Comparison of ENCODE assay signal across 8 cellular contexts in genomic region chr22:41682033-41682807, GRCh38. TPM values are rescaled to one million over a fixed set of nuclear protein-coding genes. Genes with fewer than 3 reads are reported as not detected.
A peak's percentile ranks its signal among the peaks of the same experiment; 100 is the strongest.
DNase-seq lines count a peak whose midpoint lies in the region; ATAC-seq and TF ChIP-seq lines count a peak whose summit lies in the region.

No MANE protein-coding gene starts in this region.

- peak overlapping the region; percentile 80 for H3K4me3 ChIP-seq in choroid plexus epithelial cell (ENCODE audit: low read depth, low read length)

- H3K27me3 ChIP-seq in layer of hippocampus (ENCODE audit: control insufficient read depth, insufficient read depth, low read length), result no peaks in the 10 kb centered on the region

- ATAC-seq in activated CD4-positive, alpha-beta T cell treated with anti-CD3 and anti-CD28 coated beads for 36 hours, result peak; percentile 89

- peak; percentile 90 for DNase-seq in D341Med (ENCODE audit: low spot score)
- peak; percentile 74 for DNase-seq in HCEC 1CT
- peak; percentile 77 for DNase-seq in NCI-H2171 treated with DMSO at 0.1 percent for 48 hours (lab: John Stamatoyannopoulos, UW)
- DNase-seq in activated CD4-positive, alpha-beta T cell treated with anti-CD3 and anti-CD28 coated beads for 36 hours, result peak; percentile 89
- peak; percentile 92 for DNase-seq in choroid plexus epithelial cell (ENCODE audit: low read depth)
- DNase-seq in stimulated activated CD4-positive, alpha-beta T cell treated with anti-CD3 and anti-CD28 coated beads, Interleukin-15, amount 100 ng/mL, for 24 hours, result peak; percentile 86
- DNase-seq in COLO668 (lab: John Stamatoyannopoulos, UW; ENCODE audit: unreplicated experiment), result no peak

- H3K27ac Mint-ChIP-seq in activated CD4-positive, alpha-beta T cell treated with anti-CD3 and anti-CD28 coated beads for 36 hours, result peak overlapping the region; percentile 97

- peak overlapping the region; percentile 99 for H3K4me3 Mint-ChIP-seq in activated CD4-positive, alpha-beta T cell treated with anti-CD3 and anti-CD28 coated beads for 36 hours

- no peaks in the 10 kb centered on the region for H3K9me3 Mint-ChIP-seq in activated CD4-positive, alpha-beta T cell treated with anti-CD3 and anti-CD28 coated beads for 36 hours (ENCODE audit: low read depth)

- intact Hi-C loops in activated CD4-positive, alpha-beta T cell treated with anti-CD3 and anti-CD28 coated beads for 36 hours (cut with DNase I, micrococcal nuclease), result loop anchor here in 1 of 2 experiments (1.0 kb wide), 1 partner anchor 61 kb away; the partner anchor contains the start of genes DESI1 and XRCC6

- CTCF ChIA-PET in activated CD4-positive, alpha-beta T cell treated with anti-CD3 and anti-CD28 coated beads for 36 hours (lab: Charles Lee), result interaction anchor here (0.7 to 1.5 kb wide), 3 partner anchors 15 to 326 kb away, joined by 3 to 5 read pairs (median 4); no protein-coding TSS in a partner anchor

- no peak for TF ChIP-seq CTCF in choroid plexus epithelial cell (conservative IDR thresholded peaks at IDR 0.05; ENCODE audit: low read depth, low read length)

- H3K27ac ChIP-seq in layer of hippocampus (ENCODE audit: low read depth, low read length), result peak overlapping the region; percentile 80

- POLR2A ChIA-PET in activated CD4-positive, alpha-beta T cell treated with anti-CD3 and anti-CD28 coated beads for 36 hours (lab: Charles Lee), result no interaction called here

- no peaks in the 10 kb centered on the region for H3K27me3 Mint-ChIP-seq in activated CD4-positive, alpha-beta T cell treated with anti-CD3 and anti-CD28 coated beads for 36 hours

- H3K4me1 Mint-ChIP-seq in activated CD4-positive, alpha-beta T cell treated with anti-CD3 and anti-CD28 coated beads for 36 hours, result peaks cover 32% of the 10 kb centered on the region

- H3K36me3 Mint-ChIP-seq in activated CD4-positive, alpha-beta T cell treated with anti-CD3 and anti-CD28 coated beads for 36 hours (ENCODE audit: low read depth), result peaks cover 35% of the 10 kb centered on the region

RNA-seq across cellular contexts. Expression of gene SNU13, which starts 6.4 kb away (rescaled TPM):
- total RNA-seq in activated CD4-positive, alpha-beta T cell treated with anti-CD3 and anti-CD28 coated beads for 36 hours, result 100 to 1,000 TPM; 275 to 281 TPM

RNA-seq across cellular contexts. Expression of gene MEI1, which starts 17.1 kb away (rescaled TPM):
- 10 to 100 TPM; 31.5 to 36.8 TPM for total RNA-seq in activated CD4-positive, alpha-beta T cell treated with anti-CD3 and anti-CD28 coated beads for 36 hours
